1 cellular context compared by ENCODE assay signal in the genomic region with DNA sequence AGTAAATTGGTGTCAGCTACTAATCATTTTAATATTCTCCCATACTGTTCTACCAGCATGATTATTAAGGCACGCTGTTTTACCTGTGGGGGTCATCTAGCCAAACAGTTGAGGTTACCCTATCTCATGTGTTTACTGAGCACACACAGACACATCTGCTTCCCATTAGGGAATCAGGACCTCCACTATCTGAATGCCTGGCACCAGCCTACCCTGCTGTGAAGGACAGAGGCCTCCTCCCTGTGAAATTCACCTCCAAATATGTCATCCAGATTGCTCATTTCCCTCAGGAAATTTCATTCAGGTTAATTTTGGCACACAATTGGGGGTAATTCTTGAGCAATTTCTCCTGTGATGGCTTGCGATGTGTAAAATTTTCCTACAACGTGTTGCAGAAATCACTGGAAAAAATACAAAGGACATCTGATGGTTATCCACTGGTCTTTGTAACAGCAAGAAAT.
TF ChIP-seq lines count a peak whose summit lies in the region.

No MANE protein-coding gene starts in this region.

TF ChIP-seq in HepG2, 621 proteins besides CTCF, POLR2A, EP300 and RAD21 (continues in another document):
- TF ChIP-seq RARA (CRISPR knock-in tag; IDR thresholded peaks at IDR 0.05) (peak; percentile 54; the same call in 1 of the 2 replicates), NFRKB (IDR thresholded peaks at IDR 0.05) (no peak), BCL6 (CRISPR knock-in tag; IDR thresholded peaks at IDR 0.05) (peak; percentile 61; the same call in 1 of the 2 replicates), ZNF543 (CRISPR knock-in tag; IDR thresholded peaks at IDR 0.05) (no peak), ZFP62 (CRISPR knock-in tag; IDR thresholded peaks at IDR 0.05) (no peak), ZNF329 (CRISPR knock-in tag; IDR thresholded peaks at IDR 0.05; ENCODE audit: low read depth) (no peak), ZFP36L2 (CRISPR knock-in tag; IDR thresholded peaks at IDR 0.05) (no peak), FOXP1 (IDR thresholded peaks at IDR 0.05) (no peak), FOXP1 (CRISPR knock-in tag; IDR thresholded peaks at IDR 0.05) (peak; percentile 34), ZNF383 (CRISPR knock-in tag; IDR thresholded peaks at IDR 0.05; ENCODE audit: borderline replicate concordance) (no peak), ZNF83 (CRISPR knock-in tag; IDR thresholded peaks at IDR 0.05; ENCODE audit: borderline replicate concordance) (no peak), ZBTB20 (CRISPR knock-in tag; IDR thresholded peaks at IDR 0.05; ENCODE audit: borderline replicate concordance, low read depth) (no peak; the same call in 1 of the 2 replicates), ZNF777 (CRISPR knock-in tag; IDR thresholded peaks at IDR 0.05) (no peak), ZNF567 (CRISPR knock-in tag; IDR thresholded peaks at IDR 0.05; ENCODE audit: borderline replicate concordance) (no peak)
- TF ChIP-seq, protein P1, sequence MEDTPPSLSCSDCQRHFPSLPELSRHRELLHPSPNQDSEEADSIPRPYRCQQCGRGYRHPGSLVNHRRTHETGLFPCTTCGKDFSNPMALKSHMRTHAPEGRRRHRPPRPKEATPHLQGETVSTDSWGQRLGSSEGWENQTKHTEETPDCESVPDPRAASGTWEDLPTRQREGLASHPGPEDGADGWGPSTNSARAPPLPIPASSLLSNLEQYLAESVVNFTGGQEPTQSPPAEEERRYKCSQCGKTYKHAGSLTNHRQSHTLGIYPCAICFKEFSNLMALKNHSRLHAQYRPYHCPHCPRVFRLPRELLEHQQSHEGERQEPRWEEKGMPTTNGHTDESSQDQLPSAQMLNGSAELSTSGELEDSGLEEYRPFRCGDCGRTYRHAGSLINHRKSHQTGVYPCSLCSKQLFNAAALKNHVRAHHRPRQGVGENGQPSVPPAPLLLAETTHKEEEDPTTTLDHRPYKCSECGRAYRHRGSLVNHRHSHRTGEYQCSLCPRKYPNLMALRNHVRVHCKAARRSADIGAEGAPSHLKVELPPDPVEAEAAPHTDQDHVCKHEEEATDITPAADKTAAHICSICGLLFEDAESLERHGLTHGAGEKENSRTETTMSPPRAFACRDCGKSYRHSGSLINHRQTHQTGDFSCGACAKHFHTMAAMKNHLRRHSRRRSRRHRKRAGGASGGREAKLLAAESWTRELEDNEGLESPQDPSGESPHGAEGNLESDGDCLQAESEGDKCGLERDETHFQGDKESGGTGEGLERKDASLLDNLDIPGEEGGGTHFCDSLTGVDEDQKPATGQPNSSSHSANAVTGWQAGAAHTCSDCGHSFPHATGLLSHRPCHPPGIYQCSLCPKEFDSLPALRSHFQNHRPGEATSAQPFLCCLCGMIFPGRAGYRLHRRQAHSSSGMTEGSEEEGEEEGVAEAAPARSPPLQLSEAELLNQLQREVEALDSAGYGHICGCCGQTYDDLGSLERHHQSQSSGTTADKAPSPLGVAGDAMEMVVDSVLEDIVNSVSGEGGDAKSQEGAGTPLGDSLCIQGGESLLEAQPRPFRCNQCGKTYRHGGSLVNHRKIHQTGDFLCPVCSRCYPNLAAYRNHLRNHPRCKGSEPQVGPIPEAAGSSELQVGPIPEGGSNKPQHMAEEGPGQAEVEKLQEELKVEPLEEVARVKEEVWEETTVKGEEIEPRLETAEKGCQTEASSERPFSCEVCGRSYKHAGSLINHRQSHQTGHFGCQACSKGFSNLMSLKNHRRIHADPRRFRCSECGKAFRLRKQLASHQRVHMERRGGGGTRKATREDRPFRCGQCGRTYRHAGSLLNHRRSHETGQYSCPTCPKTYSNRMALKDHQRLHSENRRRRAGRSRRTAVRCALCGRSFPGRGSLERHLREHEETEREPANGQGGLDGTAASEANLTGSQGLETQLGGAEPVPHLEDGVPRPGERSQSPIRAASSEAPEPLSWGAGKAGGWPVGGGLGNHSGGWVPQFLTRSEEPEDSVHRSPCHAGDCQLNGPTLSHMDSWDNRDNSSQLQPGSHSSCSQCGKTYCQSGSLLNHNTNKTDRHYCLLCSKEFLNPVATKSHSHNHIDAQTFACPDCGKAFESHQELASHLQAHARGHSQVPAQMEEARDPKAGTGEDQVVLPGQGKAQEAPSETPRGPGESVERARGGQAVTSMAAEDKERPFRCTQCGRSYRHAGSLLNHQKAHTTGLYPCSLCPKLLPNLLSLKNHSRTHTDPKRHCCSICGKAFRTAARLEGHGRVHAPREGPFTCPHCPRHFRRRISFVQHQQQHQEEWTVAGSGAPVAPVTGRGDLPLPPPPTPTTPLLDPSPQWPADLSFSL (CRISPR knock-in tag; IDR thresholded peaks at IDR 0.05): no peak
- TF ChIP-seq, protein P2, sequence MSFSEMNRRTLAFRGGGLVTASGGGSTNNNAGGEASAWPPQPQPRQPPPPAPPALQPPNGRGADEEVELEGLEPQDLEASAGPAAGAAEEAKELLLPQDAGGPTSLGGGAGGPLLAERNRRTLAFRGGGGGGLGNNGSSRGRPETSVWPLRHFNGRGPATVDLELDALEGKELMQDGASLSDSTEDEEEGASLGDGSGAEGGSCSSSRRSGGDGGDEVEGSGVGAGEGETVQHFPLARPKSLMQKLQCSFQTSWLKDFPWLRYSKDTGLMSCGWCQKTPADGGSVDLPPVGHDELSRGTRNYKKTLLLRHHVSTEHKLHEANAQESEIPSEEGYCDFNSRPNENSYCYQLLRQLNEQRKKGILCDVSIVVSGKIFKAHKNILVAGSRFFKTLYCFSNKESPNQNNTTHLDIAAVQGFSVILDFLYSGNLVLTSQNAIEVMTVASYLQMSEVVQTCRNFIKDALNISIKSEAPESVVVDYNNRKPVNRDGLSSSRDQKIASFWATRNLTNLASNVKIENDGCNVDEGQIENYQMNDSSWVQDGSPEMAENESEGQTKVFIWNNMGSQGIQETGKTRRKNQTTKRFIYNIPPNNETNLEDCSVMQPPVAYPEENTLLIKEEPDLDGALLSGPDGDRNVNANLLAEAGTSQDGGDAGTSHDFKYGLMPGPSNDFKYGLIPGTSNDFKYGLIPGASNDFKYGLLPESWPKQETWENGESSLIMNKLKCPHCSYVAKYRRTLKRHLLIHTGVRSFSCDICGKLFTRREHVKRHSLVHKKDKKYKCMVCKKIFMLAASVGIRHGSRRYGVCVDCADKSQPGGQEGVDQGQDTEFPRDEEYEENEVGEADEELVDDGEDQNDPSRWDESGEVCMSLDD (CRISPR knock-in tag; IDR thresholded peaks at IDR 0.05; ENCODE audit: borderline replicate concordance): no peak
- TF ChIP-seq, protein P3, sequence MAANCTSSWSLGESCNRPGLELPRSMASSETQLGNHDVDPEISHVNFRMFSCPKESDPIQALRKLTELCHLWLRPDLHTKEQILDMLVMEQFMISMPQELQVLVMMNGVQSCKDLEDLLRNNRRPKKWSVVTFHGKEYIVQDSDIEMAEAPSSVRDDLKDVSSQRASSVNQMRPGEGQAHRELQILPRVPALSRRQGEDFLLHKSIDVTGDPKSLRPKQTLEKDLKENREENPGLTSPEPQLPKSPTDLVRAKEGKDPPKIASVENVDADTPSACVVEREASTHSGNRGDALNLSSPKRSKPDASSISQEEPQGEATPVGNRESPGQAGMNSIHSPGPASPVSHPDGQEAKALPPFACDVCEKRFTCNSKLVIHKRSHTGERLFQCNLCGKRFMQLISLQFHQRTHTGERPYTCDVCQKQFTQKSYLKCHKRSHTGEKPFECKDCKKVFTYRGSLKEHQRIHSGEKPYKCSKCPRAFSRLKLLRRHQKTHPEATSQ (CRISPR knock-in tag; IDR thresholded peaks at IDR 0.05; ENCODE audit: borderline replicate concordance): 0 out of 2 replicates have a peak, but pooled peaks have one; percentile 29
- TF ChIP-seq, protein P4, sequence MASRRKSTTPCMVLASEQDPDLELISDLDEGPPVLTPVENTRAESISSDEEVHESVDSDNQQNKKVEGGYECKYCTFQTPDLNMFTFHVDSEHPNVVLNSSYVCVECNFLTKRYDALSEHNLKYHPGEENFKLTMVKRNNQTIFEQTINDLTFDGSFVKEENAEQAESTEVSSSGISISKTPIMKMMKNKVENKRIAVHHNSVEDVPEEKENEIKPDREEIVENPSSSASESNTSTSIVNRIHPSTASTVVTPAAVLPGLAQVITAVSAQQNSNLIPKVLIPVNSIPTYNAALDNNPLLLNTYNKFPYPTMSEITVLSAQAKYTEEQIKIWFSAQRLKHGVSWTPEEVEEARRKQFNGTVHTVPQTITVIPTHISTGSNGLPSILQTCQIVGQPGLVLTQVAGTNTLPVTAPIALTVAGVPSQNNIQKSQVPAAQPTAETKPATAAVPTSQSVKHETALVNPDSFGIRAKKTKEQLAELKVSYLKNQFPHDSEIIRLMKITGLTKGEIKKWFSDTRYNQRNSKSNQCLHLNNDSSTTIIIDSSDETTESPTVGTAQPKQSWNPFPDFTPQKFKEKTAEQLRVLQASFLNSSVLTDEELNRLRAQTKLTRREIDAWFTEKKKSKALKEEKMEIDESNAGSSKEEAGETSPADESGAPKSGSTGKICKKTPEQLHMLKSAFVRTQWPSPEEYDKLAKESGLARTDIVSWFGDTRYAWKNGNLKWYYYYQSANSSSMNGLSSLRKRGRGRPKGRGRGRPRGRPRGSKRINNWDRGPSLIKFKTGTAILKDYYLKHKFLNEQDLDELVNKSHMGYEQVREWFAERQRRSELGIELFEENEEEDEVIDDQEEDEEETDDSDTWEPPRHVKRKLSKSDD (CRISPR knock-in tag; IDR thresholded peaks at IDR 0.05; ENCODE audit: low read depth): no peak
- TF ChIP-seq, protein P5, sequence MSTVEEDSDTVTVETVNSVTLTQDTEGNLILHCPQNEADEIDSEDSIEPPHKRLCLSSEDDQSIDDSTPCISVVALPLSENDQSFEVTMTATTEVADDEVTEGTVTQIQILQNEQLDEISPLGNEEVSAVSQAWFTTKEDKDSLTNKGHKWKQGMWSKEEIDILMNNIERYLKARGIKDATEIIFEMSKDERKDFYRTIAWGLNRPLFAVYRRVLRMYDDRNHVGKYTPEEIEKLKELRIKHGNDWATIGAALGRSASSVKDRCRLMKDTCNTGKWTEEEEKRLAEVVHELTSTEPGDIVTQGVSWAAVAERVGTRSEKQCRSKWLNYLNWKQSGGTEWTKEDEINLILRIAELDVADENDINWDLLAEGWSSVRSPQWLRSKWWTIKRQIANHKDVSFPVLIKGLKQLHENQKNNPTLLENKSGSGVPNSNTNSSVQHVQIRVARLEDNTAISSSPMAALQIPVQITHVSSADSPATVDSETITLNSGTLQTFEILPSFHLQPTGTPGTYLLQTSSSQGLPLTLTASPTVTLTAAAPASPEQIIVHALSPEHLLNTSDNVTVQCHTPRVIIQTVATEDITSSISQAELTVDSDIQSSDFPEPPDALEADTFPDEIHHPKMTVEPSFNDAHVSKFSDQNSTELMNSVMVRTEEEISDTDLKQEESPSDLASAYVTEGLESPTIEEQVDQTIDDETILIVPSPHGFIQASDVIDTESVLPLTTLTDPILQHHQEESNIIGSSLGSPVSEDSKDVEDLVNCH (CRISPR knock-in tag; IDR thresholded peaks at IDR 0.05): no peak
- TF ChIP-seq, protein P6, sequence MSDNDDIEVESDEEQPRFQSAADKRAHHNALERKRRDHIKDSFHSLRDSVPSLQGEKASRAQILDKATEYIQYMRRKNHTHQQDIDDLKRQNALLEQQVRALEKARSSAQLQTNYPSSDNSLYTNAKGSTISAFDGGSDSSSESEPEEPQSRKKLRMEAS (IDR thresholded peaks at IDR 0.05): no peak
- TF ChIP-seq, protein P7, sequence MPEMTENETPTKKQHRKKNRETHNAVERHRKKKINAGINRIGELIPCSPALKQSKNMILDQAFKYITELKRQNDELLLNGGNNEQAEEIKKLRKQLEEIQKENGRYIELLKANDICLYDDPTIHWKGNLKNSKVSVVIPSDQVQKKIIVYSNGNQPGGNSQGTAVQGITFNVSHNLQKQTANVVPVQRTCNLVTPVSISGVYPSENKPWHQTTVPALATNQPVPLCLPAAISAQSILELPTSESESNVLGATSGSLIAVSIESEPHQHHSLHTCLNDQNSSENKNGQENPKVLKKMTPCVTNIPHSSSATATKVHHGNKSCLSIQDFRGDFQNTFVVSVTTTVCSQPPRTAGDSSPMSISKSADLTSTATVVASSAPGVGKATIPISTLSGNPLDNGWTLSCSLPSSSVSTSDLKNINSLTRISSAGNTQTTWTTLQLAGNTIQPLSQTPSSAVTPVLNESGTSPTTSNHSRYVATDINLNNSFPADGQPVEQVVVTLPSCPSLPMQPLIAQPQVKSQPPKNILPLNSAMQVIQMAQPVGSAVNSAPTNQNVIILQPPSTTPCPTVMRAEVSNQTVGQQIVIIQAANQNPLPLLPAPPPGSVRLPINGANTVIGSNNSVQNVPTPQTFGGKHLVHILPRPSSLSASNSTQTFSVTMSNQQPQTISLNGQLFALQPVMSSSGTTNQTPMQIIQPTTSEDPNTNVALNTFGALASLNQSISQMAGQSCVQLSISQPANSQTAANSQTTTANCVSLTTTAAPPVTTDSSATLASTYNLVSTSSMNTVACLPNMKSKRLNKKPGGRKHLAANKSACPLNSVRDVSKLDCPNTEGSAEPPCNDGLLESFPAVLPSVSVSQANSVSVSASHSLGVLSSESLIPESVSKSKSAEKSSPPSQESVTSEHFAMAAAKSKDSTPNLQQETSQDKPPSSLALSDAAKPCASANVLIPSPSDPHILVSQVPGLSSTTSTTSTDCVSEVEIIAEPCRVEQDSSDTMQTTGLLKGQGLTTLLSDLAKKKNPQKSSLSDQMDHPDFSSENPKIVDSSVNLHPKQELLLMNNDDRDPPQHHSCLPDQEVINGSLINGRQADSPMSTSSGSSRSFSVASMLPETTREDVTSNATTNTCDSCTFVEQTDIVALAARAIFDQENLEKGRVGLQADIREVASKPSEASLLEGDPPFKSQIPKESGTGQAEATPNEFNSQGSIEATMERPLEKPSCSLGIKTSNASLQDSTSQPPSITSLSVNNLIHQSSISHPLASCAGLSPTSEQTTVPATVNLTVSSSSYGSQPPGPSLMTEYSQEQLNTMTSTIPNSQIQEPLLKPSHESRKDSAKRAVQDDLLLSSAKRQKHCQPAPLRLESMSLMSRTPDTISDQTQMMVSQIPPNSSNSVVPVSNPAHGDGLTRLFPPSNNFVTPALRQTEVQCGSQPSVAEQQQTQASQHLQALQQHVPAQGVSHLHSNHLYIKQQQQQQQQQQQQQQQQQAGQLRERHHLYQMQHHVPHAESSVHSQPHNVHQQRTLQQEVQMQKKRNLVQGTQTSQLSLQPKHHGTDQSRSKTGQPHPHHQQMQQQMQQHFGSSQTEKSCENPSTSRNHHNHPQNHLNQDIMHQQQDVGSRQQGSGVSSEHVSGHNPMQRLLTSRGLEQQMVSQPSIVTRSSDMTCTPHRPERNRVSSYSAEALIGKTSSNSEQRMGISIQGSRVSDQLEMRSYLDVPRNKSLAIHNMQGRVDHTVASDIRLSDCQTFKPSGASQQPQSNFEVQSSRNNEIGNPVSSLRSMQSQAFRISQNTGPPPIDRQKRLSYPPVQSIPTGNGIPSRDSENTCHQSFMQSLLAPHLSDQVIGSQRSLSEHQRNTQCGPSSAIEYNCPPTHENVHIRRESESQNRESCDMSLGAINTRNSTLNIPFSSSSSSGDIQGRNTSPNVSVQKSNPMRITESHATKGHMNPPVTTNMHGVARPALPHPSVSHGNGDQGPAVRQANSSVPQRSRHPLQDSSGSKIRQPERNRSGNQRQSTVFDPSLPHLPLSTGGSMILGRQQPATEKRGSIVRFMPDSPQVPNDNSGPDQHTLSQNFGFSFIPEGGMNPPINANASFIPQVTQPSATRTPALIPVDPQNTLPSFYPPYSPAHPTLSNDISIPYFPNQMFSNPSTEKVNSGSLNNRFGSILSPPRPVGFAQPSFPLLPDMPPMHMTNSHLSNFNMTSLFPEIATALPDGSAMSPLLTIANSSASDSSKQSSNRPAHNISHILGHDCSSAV (CRISPR knock-in tag; IDR thresholded peaks at IDR 0.05; ENCODE audit: borderline replicate concordance): no peak
- TF ChIP-seq, protein P8, sequence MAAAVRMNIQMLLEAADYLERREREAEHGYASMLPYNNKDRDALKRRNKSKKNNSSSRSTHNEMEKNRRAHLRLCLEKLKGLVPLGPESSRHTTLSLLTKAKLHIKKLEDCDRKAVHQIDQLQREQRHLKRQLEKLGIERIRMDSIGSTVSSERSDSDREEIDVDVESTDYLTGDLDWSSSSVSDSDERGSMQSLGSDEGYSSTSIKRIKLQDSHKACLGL (CRISPR knock-in tag; IDR thresholded peaks at IDR 0.05): no peak
